9 cellular contexts compared by ENCODE assay signal in genomic region chr9:77764894-77765780, GRCh38.
DNase-seq lines count a peak whose midpoint lies in the region; TF ChIP-seq lines count a peak whose summit lies in the region.
"Had no signal": no experiment of that assay in that cellular context is flagged by ENCODE, and none has a peak within 500 bp of the region (broad histone marks: within the 10 kb centered on the region; RNA-seq: fewer than 3 reads in every experiment).

No MANE protein-coding gene starts in this region.

- BruUV-seq in PC-9 (replicated peaks; lab: Mats Ljungman, UMichigan): no TSS peak

- intact Hi-C loops in PC-9 (cut with micrococcal nuclease; ENCODE audit: unreplicated experiment): no loop called here
- intact Hi-C loops in tibial artery (cut with DNase I; ENCODE audit: low total_unique reads): no loop called here

- CTCF ChIA-PET in PC-9 (lab: Charles Lee): interaction anchor here (0.7 kb wide), 1 partner anchor 331 kb away, joined by 5 read pairs; no protein-coding TSS in a partner anchor

- H3K27ac ChIP-seq in PC-9 (no peak overlapping the region), fibroblast of lung (ENCODE audit: insufficient read depth, low read length) (no peak overlapping the region), tibial artery (no peak overlapping the region)

- no peaks in the 10 kb centered on the region for H3K9me2 ChIP-seq in PC-9 (ENCODE audit: insufficient read depth)

- H4K20me1 ChIP-seq in PC-9 (ENCODE audit: insufficient read depth) (no peaks in the 10 kb centered on the region), fibroblast of lung (ENCODE audit: control insufficient read depth, extremely low read depth, insufficient read depth, low read length) (no peaks in the 10 kb centered on the region)

- no peaks in the 10 kb centered on the region for H3K36me3 ChIP-seq in PC-9 (ENCODE audit: low read depth)
- H3K36me3 ChIP-seq in fibroblast of lung (ENCODE audit: control insufficient read depth, insufficient read depth, low read length): no peaks in the 10 kb centered on the region
- no peaks in the 10 kb centered on the region for H3K36me3 ChIP-seq in tibial artery

- no peak overlapping the region for H3K9ac ChIP-seq in fibroblast of lung (ENCODE audit: insufficient read depth, low read length)

- TF ChIP-seq CTCF in PC-9 (conservative IDR thresholded peaks at IDR 0.05) (peak; percentile 75), fibroblast of lung (conservative IDR thresholded peaks at IDR 0.05 in 1 of 2, IDR thresholded peaks at IDR 0.05 in 1 of 2; ENCODE audit: low read depth in 1 of 2, low read length in 2 of 2) (peak; percentile 65 to 75), tibial artery (IDR thresholded peaks at IDR 0.05) (peak; percentile 38 to 46)

- no peak overlapping the region for H3K4me2 ChIP-seq in PC-9
- no peak overlapping the region for H3K4me2 ChIP-seq in fibroblast of lung (ENCODE audit: extremely low read depth, insufficient read depth, low read length)

- no peaks in the 10 kb centered on the region for H3K4me1 ChIP-seq in PC-9 (replicated peaks; ENCODE audit: insufficient read depth)
- no peaks in the 10 kb centered on the region for H3K4me1 ChIP-seq in fibroblast of lung (ENCODE audit: control insufficient read depth, extremely low read depth, insufficient read depth, low read length)
- no peaks in the 10 kb centered on the region for H3K4me1 ChIP-seq in tibial artery

- DNase-seq in NCI-H345 (lab: John Stamatoyannopoulos, UW) (peak; percentile 7), NCI-H345 treated with DMSO at 0.1 percent for 48 hours (lab: John Stamatoyannopoulos, UW; ENCODE audit: unreplicated experiment) (no peak), PC-9 (no peak), fibroblast of lung (ENCODE audit: low read depth in 2 of 2) (peak; percentile 65 to 81), tibial artery (no peak), NCI-H1105 (lab: John Stamatoyannopoulos, UW) (no peak), T-helper 1 cell (no peak), SK-N-DZ (ENCODE audit: low spot score) (no peak)
- DNase-seq: NK-92 treated with Interleukin-12 subunit alpha and Interleukin-12 subunit beta, amount 100 ng/mL, for 24 hours had no signal

- no peaks in the 10 kb centered on the region for H3K27me3 ChIP-seq in PC-9 (ENCODE audit: insufficient read depth, low read depth)
- H3K27me3 ChIP-seq in fibroblast of lung (ENCODE audit: control insufficient read depth, insufficient read depth, low read length): no peaks in the 10 kb centered on the region
- no peaks in the 10 kb centered on the region for H3K27me3 ChIP-seq in tibial artery

- H2AFZ ChIP-seq in PC-9 (no peak overlapping the region), fibroblast of lung (ENCODE audit: low read length) (no peak overlapping the region)

- H3F3A ChIP-seq in PC-9 (ENCODE audit: insufficient read depth, low read depth): no peaks in the 10 kb centered on the region; the same call in 1 of the 2 replicates

- H3K9me3 ChIP-seq in PC-9 (ENCODE audit: insufficient read depth, low read depth) (no peaks in the 10 kb centered on the region), fibroblast of lung (ENCODE audit: control insufficient read depth, insufficient read depth, low read depth, low read length) (no peaks in the 10 kb centered on the region), tibial artery (no peaks in the 10 kb centered on the region)

- POLR2A ChIA-PET in PC-9 (lab: Charles Lee; ENCODE audit: unreplicated experiment): no interaction called here

- H3K79me2 ChIP-seq in PC-9 (ENCODE audit: low read depth) (no peaks in the 10 kb centered on the region), fibroblast of lung (ENCODE audit: control insufficient read depth, insufficient read depth, low read length) (no peaks in the 10 kb centered on the region)

- H3K4me3 ChIP-seq in PC-9: no peak overlapping the region
- H3K4me3 ChIP-seq in fibroblast of lung (replicated peaks in 1 of 4; ENCODE audit: control extremely low read depth in 1 of 4, insufficient read depth in 1 of 4, low read depth in 3 of 4, low read length in 4 of 4): no peak overlapping the region
- H3K4me3 ChIP-seq in tibial artery: no peak overlapping the region

Comparison
In these comparisons a context has a peak if more than half of its experiments do, and no peak if none do; other contexts are left out.
1. DNase-seq: peak in NCI-H345 (single experiment) and fibroblast of lung (2 of 2); none in NCI-H345 treated with DMSO at 0.1 percent for 48 hours (single experiment), PC-9 (0 of 2), tibial artery (0 of 2), NCI-H1105 (single experiment), T-helper 1 cell (0 of 5) and SK-N-DZ (single experiment).
2. Peak in every context shown above with its lines, with median percentiles within 50 percentile points of each other: CTCF ChIP-seq.